9 cellular contexts compared by ENCODE assay signal in genomic region chr12:130335517-130336392, GRCh38. TPM values are rescaled to one million over a fixed set of nuclear protein-coding genes. Genes with fewer than 3 reads are reported as not detected.
DNase-seq lines count a peak whose midpoint lies in the region; ATAC-seq, FAIRE-seq and TF ChIP-seq lines count a peak whose summit lies in the region.
"Had no signal": no experiment of that assay in that cellular context is flagged by ENCODE, and none has a peak within 500 bp of the region (broad histone marks: within the 10 kb centered on the region; RNA-seq: fewer than 3 reads in every experiment).

No MANE protein-coding gene starts in this region.

- FAIRE-seq in A549 (lab: Jason Lieb, UNC), result peak; percentile 86

- no peak overlapping the region for H3K4me2 ChIP-seq in A549

- 29% methylated on average over 15 of the region's 15 CpGs for WGBS in A549 (ENCODE audit: missing lambda C conversion rate)

- CTCF ChIA-PET in A549 (lab: Yijun Ruan, JAX), result interaction anchor here (0.6 to 2.9 kb wide), 18 partner anchors 8 to 1607 kb away, joined by 3 to 31 read pairs (median 4); no protein-coding TSS in a partner anchor

- peak; percentile 65 to 85; a peak in 4 of 6 replicates for ATAC-seq in A549

- no peaks in the 10 kb centered on the region for H3K27me3 ChIP-seq in effector memory CD4-positive, alpha-beta T cell (replicated peaks; ENCODE audit: control insufficient read depth, insufficient read depth, low read length, poor library complexity, severe bottlenecking)

- POLR2A ChIA-PET in A549 (lab: Yijun Ruan, JAX), result no interaction called here

- H3K36me3 ChIP-seq in effector memory CD4-positive, alpha-beta T cell (ENCODE audit: control insufficient read depth, insufficient read depth, low read length), result no peaks in the 10 kb centered on the region

- peak; percentile 85 for TF ChIP-seq CTCF in A549 (IDR thresholded peaks at IDR 0.05)
- peak; percentile 52 for TF ChIP-seq CTCF in foreskin fibroblast (IDR thresholded peaks at IDR 0.05; ENCODE audit: low read depth, low read length)

- no peaks in the 10 kb centered on the region; the same call in 2 of the 3 replicates for H3K9me3 ChIP-seq in A549
- H3K9me3 ChIP-seq in effector memory CD4-positive, alpha-beta T cell (ENCODE audit: control insufficient read depth, low read length), result no peaks in the 10 kb centered on the region

- TF ChIP-seq RAD21 in A549 (conservative IDR thresholded peaks at IDR 0.05 in 1 of 2, IDR thresholded peaks at IDR 0.05 in 1 of 2), result peak; percentile 87 to 95

- DNase-seq in A549 (ENCODE audit: low read depth in 1 of 2, low spot score in 1 of 2) (peak; percentile 49 to 73), EH (ENCODE audit: low read depth) (peak; percentile 40), NCI-H1092 (lab: John Stamatoyannopoulos, UW) (peak; percentile 32), SW480 (ENCODE audit: low spot score) (peak; percentile 68), foreskin fibroblast (peak; percentile 26 to 69), renal cortical epithelial cell (ENCODE audit: low read depth) (peak; percentile 59), UCSD-AML1 (lab: John Stamatoyannopoulos, UW; ENCODE audit: unreplicated experiment) (no peak)
- DNase-seq in effector memory CD4-positive, alpha-beta T cell, result no peak

- H3K4me1 ChIP-seq in A549, result no peaks in the 10 kb centered on the region
- H3K4me1 ChIP-seq in effector memory CD4-positive, alpha-beta T cell (ENCODE audit: control insufficient read depth, insufficient read depth, low read length, poor library complexity, severe bottlenecking), result no peaks in the 10 kb centered on the region

- TF ChIP-seq POLR2A in A549 (IDR thresholded peaks at IDR 0.05; ENCODE audit: low read length), result no peak

- no peak overlapping the region for H3K27ac ChIP-seq in A549
- H3K27ac ChIP-seq in effector memory CD4-positive, alpha-beta T cell (ENCODE audit: insufficient read depth, low read length, poor library complexity, severe bottlenecking), result no peak overlapping the region

- no peak overlapping the region for H3K4me3 ChIP-seq in A549
- no peak overlapping the region for H3K4me3 ChIP-seq in foreskin fibroblast (ENCODE audit: low read depth in 1 of 2, low read length in 2 of 2)
- H3K4me3 ChIP-seq in effector memory CD4-positive, alpha-beta T cell (ENCODE audit: insufficient read depth, low read depth, low read length, poor library complexity, severe bottlenecking), result no peak overlapping the region

- TF ChIP-seq EP300 in A549 (IDR thresholded peaks at IDR 0.05), result no peak

TF ChIP-seq in A549, 52 proteins besides CTCF, POLR2A, EP300 and RAD21:
- TF ChIP-seq FOSL2 (IDR thresholded peaks at IDR 0.05), result no peak
- TF ChIP-seq FOSL2 (CRISPR knock-in tag; IDR thresholded peaks at IDR 0.05), result no peak
- no peak for TF ChIP-seq CHD2 (IDR thresholded peaks at IDR 0.05; ENCODE audit: low read length, partially characterized antibody)
- peak; percentile 74 for TF ChIP-seq SMC3 (IDR thresholded peaks at IDR 0.05)
- TF ChIP-seq HOXA7 (CRISPR knock-in tag; IDR thresholded peaks at IDR 0.05), result no peak

RNA-seq across cellular contexts. Expression of gene PIWIL1, which starts 1.9 kb away (rescaled TPM):
- not detected in 2 replicates for polyA plus RNA-seq in A549 (2011; rRNA removed)
- polyA plus RNA-seq in A549 (2012; cell fraction: cytosol; rRNA removed), result not detected in 2 replicates
- not detected in 2 replicates for polyA plus RNA-seq in A549 (2012; cell fraction: nucleus; rRNA removed)
- not detected in 3 replicates for polyA plus RNA-seq in A549 (2017; fragmentation: RNase III; extraction: RNeasy Plus Mini Kit Qiagen cat#74134 plus additional on column Dnase treatment)
- not detected in 2 replicates for polyA minus RNA-seq in A549 (2011; rRNA and poly(A)+ RNA removed)
- not detected in 2 replicates for total RNA-seq in renal cortical epithelial cell
- polyA plus RNA-seq: esophagus had no signal

Comparison
In these comparisons a context has a peak if more than half of its experiments do, and no peak if none do; other contexts are left out.
1. DNase-seq: peak in A549 (2 of 2), EH (single experiment), NCI-H1092 (single experiment), SW480 (single experiment), foreskin fibroblast (2 of 2) and renal cortical epithelial cell (single experiment); none in effector memory CD4-positive, alpha-beta T cell (0 of 3) and UCSD-AML1 (single experiment).